In genomic region chr9:78304357-78304756, GRCh38 we compare ENCODE assay signal across 13 cellular contexts. TPM values are rescaled to one million over a fixed set of nuclear protein-coding genes. Genes with fewer than 3 reads are reported as not detected.
A peak's percentile ranks its signal among the peaks of the same experiment; 100 is the strongest.
DNase-seq lines count a peak whose midpoint lies in the region; ATAC-seq and TF ChIP-seq lines count a peak whose summit lies in the region.
"Had no signal": no experiment of that assay in that cellular context is flagged by ENCODE, and none has a peak within 500 bp of the region (broad histone marks: within the 10 kb centered on the region; RNA-seq: fewer than 3 reads in every experiment).

No MANE protein-coding gene starts in this region.

- intact Hi-C loops in sciatic nerve (cut with DNase I), result no loop called here

- no peaks in the 10 kb centered on the region for H3K9me3 Mint-ChIP-seq in WTC11
- H3K9me3 Mint-ChIP-seq: CD4-positive, CD25-positive, alpha-beta regulatory T cell; GM23338; H9 had no signal

- peaks cover 3% of the 10 kb centered on the region for H3K4me1 Mint-ChIP-seq in WTC11

- CTCF ChIA-PET in WTC11 (lab: Charles Lee), result interaction anchor here (1.1 kb wide), 1 partner anchor 65 kb away, joined by 3 read pairs; no protein-coding TSS in a partner anchor

- DNase-seq in SIG-M5 treated with dmso at 0.1 percent for 504 hours (lab: John Stamatoyannopoulos, UW; ENCODE audit: unreplicated experiment), result peak; percentile 12
- DNase-seq in SIG-M5 (lab: John Stamatoyannopoulos, UW), result no peak
- DNase-seq in WTC11 (ENCODE audit: low spot score), result no peak
- no peak for DNase-seq in left lobe of liver (ENCODE audit: low spot score)
- no peak for DNase-seq in sciatic nerve (ENCODE audit: low spot score)
- no peak for DNase-seq in dermis blood vessel endothelial cell
- DNase-seq in pons (ENCODE audit: low spot score), result no peak
- DNase-seq in NCI-H128 (lab: John Stamatoyannopoulos, UW; ENCODE audit: unreplicated experiment), result no peak
- DNase-seq: 8988T; CD4-positive, CD25-positive, alpha-beta regulatory T cell; DMS79; H9 had no signal

- H3K4me3 Mint-ChIP-seq in WTC11, result no peak overlapping the region
- H3K4me3 Mint-ChIP-seq: CD4-positive, CD25-positive, alpha-beta regulatory T cell; GM23338; H9 had no signal

- H3K27ac Mint-ChIP-seq in WTC11, result 0 out of 2 replicates have a peak overlapping the region, but pooled peaks have one; percentile 2
- H3K27ac Mint-ChIP-seq: CD4-positive, CD25-positive, alpha-beta regulatory T cell; H9 had no signal

- no peaks in the 10 kb centered on the region for H3K27me3 Mint-ChIP-seq in WTC11 (ENCODE audit: low read depth)
- H3K27me3 Mint-ChIP-seq: CD4-positive, CD25-positive, alpha-beta regulatory T cell had no signal

- peaks cover 78% of the 10 kb centered on the region for H3K36me3 Mint-ChIP-seq in WTC11

- POLR2A ChIA-PET in WTC11 (lab: Charles Lee), result interaction anchor here (0.6 to 1.8 kb wide), 4 partner anchors 9 to 998 kb away, joined by 3 to 5 read pairs (median 4); no protein-coding TSS in a partner anchor

- ATAC-seq in WTC11 (no peak), left lobe of liver (peak; percentile 59), sciatic nerve (peak; percentile 49)
- ATAC-seq: GM23338 had no signal

- no peak for TF ChIP-seq CTCF in WTC11 (IDR thresholded peaks at IDR 0.05)

TF ChIP-seq in WTC11, 78 proteins besides CTCF, POLR2A, EP300 and RAD21:
- TF ChIP-seq ZSCAN18 (CRISPR knock-in tag; IDR thresholded peaks at IDR 0.05) (no peak), PRRX2 (CRISPR knock-in tag; IDR thresholded peaks at IDR 0.05) (0 out of 2 replicates have a peak, but pooled peaks have one; percentile 51)

RNA-seq across cellular contexts. Expression of gene PSAT1, which starts 7.4 kb away (rescaled TPM):
- total RNA-seq in WTC11 (2021), result 169 to 240 TPM (median 173 TPM) in 3 replicates
- 92.5 TPM for total RNA-seq in left lobe of liver
- total RNA-seq in sciatic nerve, result 17.0 TPM
- 7.5 and 21.8 TPM in 2 replicates for total RNA-seq in dermis blood vessel endothelial cell
